ENCODE assay signal across 10 cellular contexts in the genomic region with DNA sequence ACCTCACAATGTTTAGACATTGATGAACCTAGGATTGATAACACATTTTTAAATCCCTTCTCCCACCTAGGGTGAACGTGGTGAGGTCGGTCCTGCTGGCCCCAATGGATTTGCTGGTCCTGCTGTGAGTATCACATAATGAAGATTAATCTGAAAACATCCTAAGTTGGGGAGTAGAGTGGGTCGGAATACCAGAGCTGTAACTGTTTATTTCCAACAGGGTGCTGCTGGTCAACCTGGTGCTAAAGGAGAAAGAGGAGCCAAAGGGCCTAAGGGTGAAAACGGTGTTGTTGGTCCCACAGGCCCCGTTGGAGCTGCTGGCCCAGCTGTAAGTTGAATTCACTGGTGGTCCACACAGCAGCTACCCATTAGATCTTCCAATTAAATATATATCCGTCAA.
"Had no signal": no experiment of that assay in that cellular context is flagged by ENCODE, and none has a peak within 500 bp of the region (broad histone marks: within the 10 kb centered on the region; RNA-seq: fewer than 3 reads in every experiment).

No MANE protein-coding gene starts in this region.

- H3K9ac ChIP-seq: neural progenitor cell had no signal

- H3K36me3 ChIP-seq: SJCRH30 had no signal

- H3K4me3 Mint-ChIP-seq: activated CD4-positive, alpha-beta memory T cell treated with anti-CD3 and anti-CD28 coated beads, Interleukin-2, amount 10 ng/mL, durations not matched to agents 7 days and 5 days; central memory CD8-positive, alpha-beta T cell; neural progenitor cell had no signal

- H3K9me3 Mint-ChIP-seq: activated CD4-positive, alpha-beta memory T cell treated with anti-CD3 and anti-CD28 coated beads, Interleukin-2, amount 10 ng/mL, durations not matched to agents 7 days and 5 days; central memory CD8-positive, alpha-beta T cell; neural progenitor cell had no signal

- H3K27ac Mint-ChIP-seq: activated CD4-positive, alpha-beta memory T cell treated with anti-CD3 and anti-CD28 coated beads, Interleukin-2, amount 10 ng/mL, durations not matched to agents 7 days and 5 days; neural progenitor cell had no signal

- H3K27me3 ChIP-seq: neural progenitor cell, SJCRH30 had no signal

- H3K4me1 ChIP-seq: neural progenitor cell had no signal

- DNase-seq: activated CD4-positive, alpha-beta memory T cell treated with anti-CD3 and anti-CD28 coated beads, Interleukin-2, amount 10 ng/mL, durations not matched to agents 7 days and 5 days; activated CD4-positive, alpha-beta T cell treated with anti-CD3 and anti-CD28 coated beads for 1 hour; activated naive CD4-positive, alpha-beta T cell; activated T-cell treated with anti-CD3 and anti-CD28 coated beads, Interleukin-2, amount 50 U/mL, for 48 hours; posterior cingulate gyrus; SJCRH30; T-helper 9 cell; trophoblast cell had no signal

- H3K27ac ChIP-seq: neural progenitor cell, SJCRH30 had no signal

- H3K4me3 ChIP-seq: neural progenitor cell, SJCRH30 had no signal

- H2AFZ ChIP-seq: neural progenitor cell had no signal

- H3K4me1 Mint-ChIP-seq: activated CD4-positive, alpha-beta memory T cell treated with anti-CD3 and anti-CD28 coated beads, Interleukin-2, amount 10 ng/mL, durations not matched to agents 7 days and 5 days; central memory CD8-positive, alpha-beta T cell; neural progenitor cell had no signal
